In genomic region chr6:28368522-28368921, GRCh38 we compare ENCODE assay signal across 16 cellular contexts. TPM values are rescaled to one million over a fixed set of nuclear protein-coding genes. Genes with fewer than 3 reads are reported as not detected.
DNase-seq lines count a peak whose midpoint lies in the region; ATAC-seq and TF ChIP-seq lines count a peak whose summit lies in the region.
"Had no signal": no experiment of that assay in that cellular context is flagged by ENCODE, and none has a peak within 500 bp of the region (broad histone marks: within the 10 kb centered on the region; RNA-seq: fewer than 3 reads in every experiment).

No MANE protein-coding gene starts in this region.

- H3K27me3 ChIP-seq in uterus (no peaks in the 10 kb centered on the region), neuronal stem cell (ENCODE audit: control insufficient read depth in 3 of 3, insufficient read depth in 3 of 3, low read depth in 1 of 3, low read length in 3 of 3) (no peaks in the 10 kb centered on the region)
- H3K27me3 ChIP-seq: foreskin keratinocyte, MG63 had no signal

- no peak overlapping the region for H2BK5ac ChIP-seq in neuronal stem cell (ENCODE audit: low read length)

- H3K14ac ChIP-seq in neuronal stem cell (ENCODE audit: low read length), result no peak overlapping the region

- H4K91ac ChIP-seq in neuronal stem cell (ENCODE audit: low read depth, low read length, poor library complexity), result no peak overlapping the region

- H2BK12ac ChIP-seq in neuronal stem cell (ENCODE audit: low read length), result no peak overlapping the region

- no peak for TF ChIP-seq POLR2A in uterus (IDR thresholded peaks at IDR 0.05)

- no peak overlapping the region for H2AK5ac ChIP-seq in neuronal stem cell (ENCODE audit: low read depth, low read length)

- no peak overlapping the region for H3K9ac ChIP-seq in neuronal stem cell (ENCODE audit: low read depth, low read length, poor library complexity)

- H3K4me2 ChIP-seq in neuronal stem cell (ENCODE audit: insufficient read depth, low read length, poor library complexity, severe bottlenecking), result no peak overlapping the region

- H3K27ac ChIP-seq in uterus, result no peak overlapping the region
- H3K27ac ChIP-seq in neuronal stem cell (replicated peaks; ENCODE audit: low read length), result no peak overlapping the region
- H3K27ac ChIP-seq: foreskin keratinocyte had no signal

- ATAC-seq in GM19324 (IDR thresholded peaks at IDR 0.05; ENCODE audit: low FRiP score, unreplicated experiment), result peak; percentile 63
- ATAC-seq in HG03060 (IDR thresholded peaks at IDR 0.05; ENCODE audit: low read depth, unreplicated experiment), result peak; percentile 61
- ATAC-seq: foreskin keratinocyte had no signal

- H3K4me3 ChIP-seq in GM12864 (ENCODE audit: low read depth, low read length) (no peak overlapping the region), uterus (no peak overlapping the region), neuronal stem cell (ENCODE audit: low read length in 2 of 2) (no peak overlapping the region)
- H3K4me3 ChIP-seq: MG63 had no signal

- H3K36me3 ChIP-seq in uterus (no peaks in the 10 kb centered on the region), neuronal stem cell (replicated peaks in 1 of 2; ENCODE audit: control insufficient read depth in 2 of 2, insufficient read depth in 2 of 2, low read length in 2 of 2) (peaks cover 19 to 54% of the 10 kb centered on the region in 2 donors)
- H3K36me3 ChIP-seq: MG63 had no signal

- H3K79me1 ChIP-seq in neuronal stem cell (ENCODE audit: low read depth, low read length), result no peaks in the 10 kb centered on the region

- intact Hi-C loops in uterus (cut with DNase I; ENCODE audit: low total_unique reads), result no loop called here

- no peak overlapping the region for H2BK120ac ChIP-seq in neuronal stem cell (ENCODE audit: low read depth, low read length)

- DNase-seq in GM12864 (ENCODE audit: low read depth) (peak; percentile 57), OCI-M1 (lab: John Stamatoyannopoulos, UW) (peak; percentile 70), kidney glomerular epithelial cell (lab: John Stamatoyannopoulos, UW) (no peak), uterus (no peak), NCI-H2227 (lab: John Stamatoyannopoulos, UW; ENCODE audit: unreplicated experiment) (no peak), neuronal stem cell (ENCODE audit: low spot score) (no peak)
- DNase-seq: activated naive CD4-positive, alpha-beta T cell treated with anti-CD3 and anti-CD28 coated beads, Interleukin-2, amount 10 ng/mL, durations not matched to agents 7 days and 5 days; DMS 273 treated with DMSO at 0.1 percent for 48 hours; endodermal cell; foreskin keratinocyte; MG63; NCI-H345; retina; stimulated activated CD8-positive, alpha-beta memory T cell treated with anti-CD3 and anti-CD28 coated beads, Interleukin-4, amount 100 ng/mL, for 48 hours had no signal

- H3K23ac ChIP-seq in neuronal stem cell (ENCODE audit: low read depth, low read length, poor library complexity), result no peak overlapping the region

- H2AFZ ChIP-seq in neuronal stem cell (ENCODE audit: low read length), result no peak overlapping the region

- no peak overlapping the region for H3K4ac ChIP-seq in neuronal stem cell (ENCODE audit: low read length)

- H3K9me3 ChIP-seq in uterus (no peaks in the 10 kb centered on the region), neuronal stem cell (replicated peaks in 1 of 2; ENCODE audit: control insufficient read depth in 2 of 2, insufficient read depth in 1 of 2, low read depth in 1 of 2, low read length in 2 of 2) (no peaks in the 10 kb centered on the region)
- H3K9me3 ChIP-seq: MG63 had no signal

- no CpG with 5 or more reads among the region's 4 CpGs for WGBS in neuronal stem cell (ENCODE audit: extremely low coverage in 2 of 2, insufficient read length in 2 of 2, insufficient replicate concordance in 1 of 2), 2 donors

- H2BK15ac ChIP-seq in neuronal stem cell (ENCODE audit: low read length), result no peak overlapping the region

- H3K4me1 ChIP-seq in uterus (no peaks in the 10 kb centered on the region), neuronal stem cell (ENCODE audit: control insufficient read depth in 2 of 2, insufficient read depth in 1 of 2, low read depth in 1 of 2, low read length in 2 of 2) (no peaks in the 10 kb centered on the region)
- H3K4me1 ChIP-seq: foreskin keratinocyte had no signal

- TF ChIP-seq CTCF in GM12864 (IDR thresholded peaks at IDR 0.05; ENCODE audit: low read depth, low read length, missing control alignments) (no peak), uterus (IDR thresholded peaks at IDR 0.05) (no peak)

- H4K8ac ChIP-seq in neuronal stem cell (ENCODE audit: low read depth, low read length), result no peak overlapping the region

- H3K18ac ChIP-seq in neuronal stem cell (ENCODE audit: low read length), result no peak overlapping the region

RNA-seq across cellular contexts. Expression of gene ZKSCAN3, which starts 18.8 kb away (rescaled TPM):
- 10 to 100 TPM in 1 of 4 donors, 1 to 10 TPM in 2, under 1 TPM in 1; 0.29 to 12.3 (median 5.1) TPM for total RNA-seq in uterus
- polyA plus RNA-seq in neuronal stem cell (2013, experiment 1 of 2), result 5.4 TPM
- 5.4 TPM for polyA plus RNA-seq in neuronal stem cell (2013, experiment 2 of 2)

RNA-seq across cellular contexts. Expression of gene ZSCAN12, which starts 31.0 kb away (rescaled TPM):
- total RNA-seq in uterus, result 10 to 100 TPM in 2 of 4 donors, 1 to 10 TPM in 2; 3.8 to 22.2 (median 8.4) TPM
- 5.6 TPM for polyA plus RNA-seq in neuronal stem cell (2013, experiment 1 of 2)
- 5.8 TPM for polyA plus RNA-seq in neuronal stem cell (2013, experiment 2 of 2)

RNA-seq across cellular contexts. Expression of gene ZSCAN31, which starts 32.6 kb away (rescaled TPM):
- total RNA-seq in uterus, result 10 to 100 TPM in 3 of 4 donors, 1 to 10 TPM in 1; 3.5 to 63.8 (median 31.5) TPM
- 2.7 TPM for polyA plus RNA-seq in neuronal stem cell (2013, experiment 1 of 2)
- polyA plus RNA-seq in neuronal stem cell (2013, experiment 2 of 2), result 2.2 TPM

Comparison
In these comparisons a context has a peak if more than half of its experiments do, and no peak if none do; other contexts are left out.
1. DNase-seq: peak in GM12864 (single experiment) and OCI-M1 (single experiment); none in kidney glomerular epithelial cell (single experiment), uterus (0 of 2), NCI-H2227 (single experiment) and neuronal stem cell (single experiment).